Comparison of ENCODE assay signal across 9 cellular contexts in the genomic region with DNA sequence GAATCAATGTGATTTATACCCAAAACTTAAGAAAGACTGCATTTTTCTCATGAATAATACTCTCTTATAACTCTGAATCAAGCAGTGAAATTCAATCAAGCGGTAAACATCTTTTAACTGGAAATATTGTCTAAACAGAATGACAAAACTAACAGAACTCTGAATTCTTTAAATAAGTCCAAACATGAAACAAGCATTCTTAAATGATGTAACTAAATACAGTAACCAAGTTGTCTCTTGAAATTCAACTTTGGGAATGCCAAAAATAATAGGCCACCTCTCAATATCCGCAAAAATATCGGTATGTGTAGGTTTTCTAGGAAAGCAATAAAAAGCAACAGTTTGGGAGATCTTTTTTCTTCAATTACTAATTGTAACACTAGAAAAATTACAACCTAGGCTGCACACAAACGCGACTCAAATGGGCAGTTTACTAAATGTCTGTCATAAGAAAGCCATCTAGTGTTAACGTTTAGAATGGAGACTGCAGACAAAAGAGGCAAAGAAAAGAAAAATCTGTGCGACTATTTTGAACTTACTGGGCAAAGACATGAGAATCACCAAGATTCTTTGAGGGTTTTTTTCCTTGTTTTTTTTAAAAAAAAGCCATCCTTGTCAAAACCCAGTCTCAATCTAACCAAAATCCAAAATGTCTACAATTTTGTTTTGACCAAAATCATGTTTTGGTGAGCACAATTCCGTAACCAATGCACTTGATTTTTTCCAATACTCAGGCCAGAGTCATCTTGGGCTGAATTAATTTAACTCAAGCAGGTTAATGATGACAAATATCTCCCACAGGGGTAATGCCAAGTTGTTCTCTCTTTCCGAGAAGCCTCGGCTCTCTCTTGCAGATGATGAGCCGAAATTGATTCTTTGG. TPM values are rescaled to one million over a fixed set of nuclear protein-coding genes. Genes with fewer than 3 reads are reported as not detected.
A peak's percentile ranks its signal among the peaks of the same experiment; 100 is the strongest.
DNase-seq lines count a peak whose midpoint lies in the region; ATAC-seq, FAIRE-seq and TF ChIP-seq lines count a peak whose summit lies in the region.
"Had no signal": no experiment of that assay in that cellular context is flagged by ENCODE, and none has a peak within 500 bp of the region (broad histone marks: within the 10 kb centered on the region; RNA-seq: fewer than 3 reads in every experiment).

No MANE protein-coding gene starts in this region.

- H3K36me3 Mint-ChIP-seq in CD8-positive, alpha-beta memory T cell = peaks cover 0 to 3% (median 0%) of the 10 kb centered on the region in 3 donors

- H3K4me3 Mint-ChIP-seq in CD8-positive, alpha-beta memory T cell = peak overlapping the region; percentile 87 to 95 (median 92)

- 31% methylated on average over 11 of the region's 11 CpGs for WGBS in pancreas, 2 donors

- H3K27me3 ChIP-seq in CD8-positive, alpha-beta memory T cell (ENCODE audit: insufficient read depth, low read length, poor library complexity, severe bottlenecking) = no peaks in the 10 kb centered on the region
- H3K27me3 ChIP-seq in WERI-Rb-1 (ENCODE audit: insufficient read depth, low read depth, severe bottlenecking) (peaks cover 18% of the 10 kb centered on the region), pancreas (no peaks in the 10 kb centered on the region)
- H3K27me3 ChIP-seq: SJCRH30 had no signal

- peaks cover 26 to 45% (median 30%) of the 10 kb centered on the region in 3 donors for H3K4me1 Mint-ChIP-seq in CD8-positive, alpha-beta memory T cell

- DNase-seq in CD8-positive, alpha-beta memory T cell = no peak
- DNase-seq in HuH-7 (ENCODE audit: low spot score) (peak; percentile 44), WERI-Rb-1 (no peak), fibroblast of pulmonary artery (ENCODE audit: low read depth) (peak; percentile 63), pancreas (no peak), UCSD-AML1 (lab: John Stamatoyannopoulos, UW; ENCODE audit: unreplicated experiment) (no peak)

- ATAC-seq in pancreas = no peak
- ATAC-seq in HG03175 (IDR thresholded peaks at IDR 0.05; ENCODE audit: unreplicated experiment) = no peak
- ATAC-seq in HG02588 (IDR thresholded peaks at IDR 0.05; ENCODE audit: unreplicated experiment) = no peak

- H3K27ac ChIP-seq in CD8-positive, alpha-beta memory T cell (ENCODE audit: low read depth, low read length) = no peak overlapping the region
- H3K27ac ChIP-seq in WERI-Rb-1 (no peak overlapping the region), pancreas (no peak overlapping the region)
- H3K27ac ChIP-seq: SJCRH30 had no signal

- H3K36me3 ChIP-seq in CD8-positive, alpha-beta memory T cell (ENCODE audit: insufficient read depth, low read length) = no peaks in the 10 kb centered on the region
- H3K36me3 ChIP-seq in WERI-Rb-1 = no peaks in the 10 kb centered on the region
- no peaks in the 10 kb centered on the region for H3K36me3 ChIP-seq in pancreas
- H3K36me3 ChIP-seq: SJCRH30 had no signal

- H3K9me3 Mint-ChIP-seq in CD8-positive, alpha-beta memory T cell = no peaks in the 10 kb centered on the region

- peak overlapping the region; percentile 15 for H3K4me3 ChIP-seq in CD8-positive, alpha-beta memory T cell (ENCODE audit: low read length)
- H3K4me3 ChIP-seq in WERI-Rb-1 (ENCODE audit: low read depth, low read length) (peak overlapping the region; percentile 48), fibroblast of pulmonary artery (replicated peaks; ENCODE audit: low read depth, low read length) (peak overlapping the region; percentile 62), pancreas (peak overlapping the region; percentile 39 to 90 (median 69))

- H3K27ac Mint-ChIP-seq in CD8-positive, alpha-beta memory T cell = peak overlapping the region in 6 of 8 donors; percentile 27 to 83 (median 68)

- TF ChIP-seq CTCF in WERI-Rb-1 (IDR thresholded peaks at IDR 0.05; ENCODE audit: low read depth, low read length) (peak; percentile 29; the same call in 1 of the 2 replicates), fibroblast of pulmonary artery (IDR thresholded peaks at IDR 0.05; ENCODE audit: low read length, missing control alignments) (peak; percentile 48), pancreas (IDR thresholded peaks at IDR 0.05) (no peak)

- H3K9me3 ChIP-seq in CD8-positive, alpha-beta memory T cell (ENCODE audit: low read length) = no peaks in the 10 kb centered on the region
- H3K9me3 ChIP-seq in WERI-Rb-1 (ENCODE audit: severe bottlenecking) (no peaks in the 10 kb centered on the region), pancreas (no peaks in the 10 kb centered on the region)
- H3K9me3 ChIP-seq: SJCRH30 had no signal

- intact Hi-C loops in pancreas (cut with DNase I) = loop anchor here in 1 of 3 donors (10.0 kb wide), 1 partner anchor 764 kb away; no protein-coding TSS in a partner anchor

- peaks cover 9% of the 10 kb centered on the region for H3K4me1 ChIP-seq in CD8-positive, alpha-beta memory T cell (ENCODE audit: insufficient read depth, low read length)
- H3K4me1 ChIP-seq in pancreas = peaks cover 0 to 2% (median 0%) of the 10 kb centered on the region in 3 donors
- H3K4me1 ChIP-seq: SJCRH30 had no signal

- POLR2A ChIA-PET in CD8-positive, alpha-beta memory T cell (lab: Charles Lee) = no interaction called here

- CTCF ChIA-PET in CD8-positive, alpha-beta memory T cell (lab: Charles Lee) = interaction anchor here (1.0 to 2.5 kb wide), 6 partner anchors 8 to 872 kb away, joined by 3 to 22 read pairs (median 6); no protein-coding TSS in a partner anchor

- peaks cover 16 to 39% of the 10 kb centered on the region in 2 donors for H3K27me3 Mint-ChIP-seq in CD8-positive, alpha-beta memory T cell

- FAIRE-seq in pancreas (lab: Jason Lieb, UNC) = peak; percentile 49

RNA-seq across cellular contexts. Expression of a gene that starts 1.4 kb away (rescaled TPM):
- total RNA-seq in CD8-positive, alpha-beta memory T cell = 10 to 100 TPM in 1 of 2 experiments, 1 to 10 TPM in 1; 10.0 to 12.2 TPM
- 1.4 TPM for polyA plus RNA-seq in CD8-positive, alpha-beta memory T cell
- total RNA-seq in pancreas = 10 to 100 TPM in 1 of 6 donors, 1 to 10 TPM in 5; 2.6 to 10.9 (median 5.1) TPM
- 1 to 10 TPM; 2.1 to 4.4 TPM for polyA plus RNA-seq in pancreas

Comparison
In these comparisons a context has a peak if more than half of its experiments do, and no peak if none do; other contexts are left out.
1. DNase-seq: peak in HuH-7 (single experiment) and fibroblast of pulmonary artery (single experiment); none in CD8-positive, alpha-beta memory T cell (0 of 5), WERI-Rb-1 (single experiment), pancreas (0 of 6) and UCSD-AML1 (single experiment).
2. H3K4me3 ChIP-seq: peak in every context shown above with its lines; median percentile 69 in pancreas; 62 in fibroblast of pulmonary artery; 48 in WERI-Rb-1; 15 in CD8-positive, alpha-beta memory T cell.
3. CTCF ChIP-seq: peak in WERI-Rb-1 (single experiment) and fibroblast of pulmonary artery (single experiment); none in pancreas (0 of 4).